ENCODE assay signal across 1 cellular context in genomic region chr19:50465000-50465399, GRCh38.
A peak's percentile ranks its signal among the peaks of the same experiment; 100 is the strongest.
TF ChIP-seq lines count a peak whose summit lies in the region.

No MANE protein-coding gene starts in this region.

TF ChIP-seq in HepG2, 621 proteins besides CTCF, POLR2A, EP300 and RAD21 (continued from another document and continues in another):
- no peak for TF ChIP-seq ZNF235 (CRISPR knock-in tag; IDR thresholded peaks at IDR 0.05; ENCODE audit: borderline replicate concordance)
- no peak for TF ChIP-seq PAF1 (CRISPR knock-in tag; IDR thresholded peaks at IDR 0.05)
- TF ChIP-seq ZNF703 (CRISPR knock-in tag; IDR thresholded peaks at IDR 0.05; ENCODE audit: borderline replicate concordance) = no peak
- TF ChIP-seq HOXD1 (CRISPR knock-in tag; IDR thresholded peaks at IDR 0.05) = no peak
- TF ChIP-seq HOXA7 (CRISPR knock-in tag; IDR thresholded peaks at IDR 0.05) = no peak
- TF ChIP-seq ZFAT (CRISPR knock-in tag; conservative IDR thresholded peaks at IDR 0.05) = no peak
- 0 out of 2 replicates have a peak, but pooled peaks have one; percentile 12 for TF ChIP-seq HOXA3 (CRISPR knock-in tag; IDR thresholded peaks at IDR 0.05)
- TF ChIP-seq SKIL (CRISPR knock-in tag; IDR thresholded peaks at IDR 0.05; ENCODE audit: borderline replicate concordance) = no peak
- no peak for TF ChIP-seq ZNF549 (CRISPR knock-in tag; IDR thresholded peaks at IDR 0.05)
- no peak for TF ChIP-seq ZNF547 (CRISPR knock-in tag; IDR thresholded peaks at IDR 0.05)
- no peak for TF ChIP-seq CSRNP2 (CRISPR knock-in tag; conservative IDR thresholded peaks at IDR 0.05; ENCODE audit: low read depth)
- TF ChIP-seq ZNF746 (CRISPR knock-in tag; IDR thresholded peaks at IDR 0.05) = no peak
- TF ChIP-seq KDM1A (CRISPR knock-in tag; IDR thresholded peaks at IDR 0.05) = 0 out of 2 replicates have a peak, but pooled peaks have one; percentile 55
- TF ChIP-seq ARID2 (CRISPR knock-in tag; IDR thresholded peaks at IDR 0.05; ENCODE audit: borderline replicate concordance) = no peak
- TF ChIP-seq NR2F6 (IDR thresholded peaks at IDR 0.05) = 0 out of 2 replicates have a peak, but pooled peaks have one; percentile 27
- no peak for TF ChIP-seq NR2F6 (CRISPR knock-in tag; IDR thresholded peaks at IDR 0.05)
- no peak for TF ChIP-seq NFKBIZ (CRISPR knock-in tag; IDR thresholded peaks at IDR 0.05)
- TF ChIP-seq ZSCAN21 (CRISPR knock-in tag; IDR thresholded peaks at IDR 0.05; ENCODE audit: borderline replicate concordance) = no peak
- peak; percentile 35 for TF ChIP-seq ZNF687 (CRISPR knock-in tag; IDR thresholded peaks at IDR 0.05)
- no peak for TF ChIP-seq ZNF646 (CRISPR knock-in tag; IDR thresholded peaks at IDR 0.05)
- TF ChIP-seq POLR2G (IDR thresholded peaks at IDR 0.05; ENCODE audit: low read depth, low read length) = no peak
- TF ChIP-seq ZNF264 (CRISPR knock-in tag; IDR thresholded peaks at IDR 0.05) = no peak
- TF ChIP-seq BORCS8-MEF2B (CRISPR knock-in tag; IDR thresholded peaks at IDR 0.05) = no peak
- no peak for TF ChIP-seq ZFP36L1 (CRISPR knock-in tag; IDR thresholded peaks at IDR 0.05)
- 0 out of 2 replicates have a peak, but pooled peaks have one; percentile 12 for TF ChIP-seq KDM2A (CRISPR knock-in tag; IDR thresholded peaks at IDR 0.05; ENCODE audit: borderline replicate concordance, low read depth)
- no peak for TF ChIP-seq RELA (CRISPR knock-in tag; IDR thresholded peaks at IDR 0.05)
- no peak for TF ChIP-seq ZNF276 (CRISPR knock-in tag; IDR thresholded peaks at IDR 0.05; ENCODE audit: low read depth)
- TF ChIP-seq ZBTB7B (CRISPR knock-in tag; IDR thresholded peaks at IDR 0.05) = no peak
- no peak for TF ChIP-seq MAX (IDR thresholded peaks at IDR 0.05)
- TF ChIP-seq ZNF891 (CRISPR knock-in tag; IDR thresholded peaks at IDR 0.05) = no peak
- no peak for TF ChIP-seq CEBPZ (IDR thresholded peaks at IDR 0.05; ENCODE audit: low read length)
- TF ChIP-seq CREB1 (IDR thresholded peaks at IDR 0.05) = no peak
- no peak for TF ChIP-seq CREB1 (CRISPR knock-in tag; IDR thresholded peaks at IDR 0.05)
- no peak for TF ChIP-seq MED8 (CRISPR knock-in tag; IDR thresholded peaks at IDR 0.05; ENCODE audit: insufficient replicate concordance)
- TF ChIP-seq ZNF230 (CRISPR knock-in tag; IDR thresholded peaks at IDR 0.05) = no peak
- TF ChIP-seq ZNF441 (CRISPR knock-in tag; IDR thresholded peaks at IDR 0.05; ENCODE audit: borderline replicate concordance) = no peak
- peak; percentile 15; the same call in 1 of the 2 replicates for TF ChIP-seq TFAP4 (IDR thresholded peaks at IDR 0.05; ENCODE audit: borderline replicate concordance, low read depth)
